Comparison of ENCODE assay signal across 1 cellular context in genomic region chr19:42378225-42378929, GRCh38.
TF ChIP-seq lines count a peak whose summit lies in the region.

No MANE protein-coding gene starts in this region.

TF ChIP-seq in IMR-90, 13 proteins besides CTCF, POLR2A, EP300 and RAD21:
- TF ChIP-seq SMC3 (IDR thresholded peaks at IDR 0.05; ENCODE audit: low read depth, low read length): no peak
- no peak for TF ChIP-seq MXI1 (IDR thresholded peaks at IDR 0.05; ENCODE audit: borderline replicate concordance, low read depth, low read length)
- no peak for TF ChIP-seq BHLHE40 (IDR thresholded peaks at IDR 0.05; ENCODE audit: low read depth, low read length)
- no peak for TF ChIP-seq CEBPB (IDR thresholded peaks at IDR 0.05; ENCODE audit: low read depth, low read length)
